In the genomic region with DNA sequence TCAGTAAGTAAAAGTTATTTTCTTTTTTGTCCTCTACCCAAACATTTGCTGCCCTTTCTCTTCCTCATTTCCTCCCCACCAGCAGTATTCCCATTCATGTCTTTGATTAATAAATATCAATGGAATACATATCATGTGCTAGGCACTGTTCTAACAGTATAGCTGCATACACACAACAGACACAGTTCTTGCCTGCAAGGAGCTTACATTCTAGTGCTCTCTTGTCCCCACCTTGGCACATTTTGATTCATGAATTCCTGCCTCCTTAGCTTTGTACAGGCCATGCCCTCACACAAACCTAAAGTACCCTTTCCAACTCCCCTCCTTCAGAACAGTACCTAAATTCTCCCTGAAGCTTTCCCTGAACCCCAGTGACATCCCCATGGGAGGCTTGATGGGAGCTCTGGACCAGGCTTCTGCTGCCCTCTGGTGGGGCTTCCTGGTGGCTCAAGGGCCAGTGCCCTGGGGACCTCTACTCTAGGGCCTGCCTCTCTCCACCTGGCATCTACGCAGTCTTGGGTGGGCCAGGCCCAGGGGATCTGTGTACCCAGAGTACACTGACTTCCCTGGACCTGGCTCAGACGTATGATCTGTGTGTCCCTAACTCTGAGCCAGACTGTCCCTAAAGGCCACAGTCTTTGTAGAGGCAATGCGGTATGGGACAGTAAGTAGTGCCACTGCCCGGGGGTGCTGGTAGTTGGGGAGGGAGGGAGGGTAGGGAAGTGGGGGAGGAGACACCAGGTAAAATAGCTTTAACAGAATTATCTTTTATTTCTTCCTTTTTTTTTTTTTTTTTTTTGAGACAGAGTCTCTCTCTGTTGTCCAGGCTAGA, we compare ENCODE assay signal across 1 cellular context.
A peak's percentile ranks its signal among the peaks of the same experiment; 100 is the strongest.
TF ChIP-seq lines count a peak whose summit lies in the region.

No MANE protein-coding gene starts in this region.

TF ChIP-seq in GM12878, 131 proteins besides CTCF, POLR2A, EP300 and RAD21:
- TF ChIP-seq ZNF592 (IDR thresholded peaks at IDR 0.05) (no peak), IKZF1 (conservative IDR thresholded peaks at IDR 0.05) (0 out of 2 replicates have a peak, but pooled peaks have one; percentile 24), CBX5 (IDR thresholded peaks at IDR 0.05; ENCODE audit: low read depth) (no peak), YY1 (IDR thresholded peaks at IDR 0.05; ENCODE audit: low read depth, low read length) (peak; percentile 71; the same call in 1 of the 2 replicates), SMC3 (IDR thresholded peaks at IDR 0.05; ENCODE audit: borderline replicate concordance, low read length) (peak; percentile 93), MEF2B (IDR thresholded peaks at IDR 0.05; ENCODE audit: partially characterized antibody, poor library complexity, severe bottlenecking) (peak; percentile 81)
- TF ChIP-seq, protein P1, sequence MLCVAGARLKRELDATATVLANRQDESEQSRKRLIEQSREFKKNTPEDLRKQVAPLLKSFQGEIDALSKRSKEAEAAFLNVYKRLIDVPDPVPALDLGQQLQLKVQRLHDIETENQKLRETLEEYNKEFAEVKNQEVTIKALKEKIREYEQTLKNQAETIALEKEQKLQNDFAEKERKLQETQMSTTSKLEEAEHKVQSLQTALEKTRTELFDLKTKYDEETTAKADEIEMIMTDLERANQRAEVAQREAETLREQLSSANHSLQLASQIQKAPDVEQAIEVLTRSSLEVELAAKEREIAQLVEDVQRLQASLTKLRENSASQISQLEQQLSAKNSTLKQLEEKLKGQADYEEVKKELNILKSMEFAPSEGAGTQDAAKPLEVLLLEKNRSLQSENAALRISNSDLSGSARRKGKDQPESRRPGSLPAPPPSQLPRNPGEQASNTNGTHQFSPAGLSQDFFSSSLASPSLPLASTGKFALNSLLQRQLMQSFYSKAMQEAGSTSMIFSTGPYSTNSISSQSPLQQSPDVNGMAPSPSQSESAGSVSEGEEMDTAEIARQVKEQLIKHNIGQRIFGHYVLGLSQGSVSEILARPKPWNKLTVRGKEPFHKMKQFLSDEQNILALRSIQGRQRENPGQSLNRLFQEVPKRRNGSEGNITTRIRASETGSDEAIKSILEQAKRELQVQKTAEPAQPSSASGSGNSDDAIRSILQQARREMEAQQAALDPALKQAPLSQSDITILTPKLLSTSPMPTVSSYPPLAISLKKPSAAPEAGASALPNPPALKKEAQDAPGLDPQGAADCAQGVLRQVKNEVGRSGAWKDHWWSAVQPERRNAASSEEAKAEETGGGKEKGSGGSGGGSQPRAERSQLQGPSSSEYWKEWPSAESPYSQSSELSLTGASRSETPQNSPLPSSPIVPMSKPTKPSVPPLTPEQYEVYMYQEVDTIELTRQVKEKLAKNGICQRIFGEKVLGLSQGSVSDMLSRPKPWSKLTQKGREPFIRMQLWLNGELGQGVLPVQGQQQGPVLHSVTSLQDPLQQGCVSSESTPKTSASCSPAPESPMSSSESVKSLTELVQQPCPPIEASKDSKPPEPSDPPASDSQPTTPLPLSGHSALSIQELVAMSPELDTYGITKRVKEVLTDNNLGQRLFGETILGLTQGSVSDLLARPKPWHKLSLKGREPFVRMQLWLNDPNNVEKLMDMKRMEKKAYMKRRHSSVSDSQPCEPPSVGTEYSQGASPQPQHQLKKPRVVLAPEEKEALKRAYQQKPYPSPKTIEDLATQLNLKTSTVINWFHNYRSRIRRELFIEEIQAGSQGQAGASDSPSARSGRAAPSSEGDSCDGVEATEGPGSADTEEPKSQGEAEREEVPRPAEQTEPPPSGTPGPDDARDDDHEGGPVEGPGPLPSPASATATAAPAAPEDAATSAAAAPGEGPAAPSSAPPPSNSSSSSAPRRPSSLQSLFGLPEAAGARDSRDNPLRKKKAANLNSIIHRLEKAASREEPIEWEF (IDR thresholded peaks at IDR 0.05; ENCODE audit: insufficient replicate concordance, low read depth, low read length): no peak
- TF ChIP-seq, protein P2, sequence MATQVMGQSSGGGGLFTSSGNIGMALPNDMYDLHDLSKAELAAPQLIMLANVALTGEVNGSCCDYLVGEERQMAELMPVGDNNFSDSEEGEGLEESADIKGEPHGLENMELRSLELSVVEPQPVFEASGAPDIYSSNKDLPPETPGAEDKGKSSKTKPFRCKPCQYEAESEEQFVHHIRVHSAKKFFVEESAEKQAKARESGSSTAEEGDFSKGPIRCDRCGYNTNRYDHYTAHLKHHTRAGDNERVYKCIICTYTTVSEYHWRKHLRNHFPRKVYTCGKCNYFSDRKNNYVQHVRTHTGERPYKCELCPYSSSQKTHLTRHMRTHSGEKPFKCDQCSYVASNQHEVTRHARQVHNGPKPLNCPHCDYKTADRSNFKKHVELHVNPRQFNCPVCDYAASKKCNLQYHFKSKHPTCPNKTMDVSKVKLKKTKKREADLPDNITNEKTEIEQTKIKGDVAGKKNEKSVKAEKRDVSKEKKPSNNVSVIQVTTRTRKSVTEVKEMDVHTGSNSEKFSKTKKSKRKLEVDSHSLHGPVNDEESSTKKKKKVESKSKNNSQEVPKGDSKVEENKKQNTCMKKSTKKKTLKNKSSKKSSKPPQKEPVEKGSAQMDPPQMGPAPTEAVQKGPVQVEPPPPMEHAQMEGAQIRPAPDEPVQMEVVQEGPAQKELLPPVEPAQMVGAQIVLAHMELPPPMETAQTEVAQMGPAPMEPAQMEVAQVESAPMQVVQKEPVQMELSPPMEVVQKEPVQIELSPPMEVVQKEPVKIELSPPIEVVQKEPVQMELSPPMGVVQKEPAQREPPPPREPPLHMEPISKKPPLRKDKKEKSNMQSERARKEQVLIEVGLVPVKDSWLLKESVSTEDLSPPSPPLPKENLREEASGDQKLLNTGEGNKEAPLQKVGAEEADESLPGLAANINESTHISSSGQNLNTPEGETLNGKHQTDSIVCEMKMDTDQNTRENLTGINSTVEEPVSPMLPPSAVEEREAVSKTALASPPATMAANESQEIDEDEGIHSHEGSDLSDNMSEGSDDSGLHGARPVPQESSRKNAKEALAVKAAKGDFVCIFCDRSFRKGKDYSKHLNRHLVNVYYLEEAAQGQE (IDR thresholded peaks at IDR 0.05; ENCODE audit: low read depth, low read length): no peak
